19 cellular contexts compared by ENCODE assay signal in genomic region chr4:148300877-148301276, GRCh38.
"Had no signal": no experiment of that assay in that cellular context is flagged by ENCODE, and none has a peak within 500 bp of the region (broad histone marks: within the 10 kb centered on the region; RNA-seq: fewer than 3 reads in every experiment).

No MANE protein-coding gene starts in this region.

- H3K4me1 ChIP-seq: sigmoid colon, spleen, upper lobe of right lung had no signal

- H3K27me3 ChIP-seq: heart left ventricle, ovary, sigmoid colon, spleen, upper lobe of right lung had no signal

- H3K27ac ChIP-seq: coronary artery, heart left ventricle, ovary, sigmoid colon, spleen, thoracic aorta, upper lobe of right lung had no signal

- H3K4me3 ChIP-seq: coronary artery, heart left ventricle, lung, ovary, sigmoid colon, spleen, thoracic aorta, upper lobe of right lung had no signal

- H3K27me3 Mint-ChIP-seq: activated naive CD8-positive, alpha-beta T cell treated with anti-CD3 and anti-CD28 coated beads, Interleukin-2, amount 10 ng/mL, durations not matched to agents 7 days and 5 days; central memory CD8-positive, alpha-beta T cell had no signal

- H3K36me3 ChIP-seq: heart left ventricle, ovary, sigmoid colon, spleen, thoracic aorta, upper lobe of right lung had no signal

- H3K4me1 Mint-ChIP-seq: activated naive CD8-positive, alpha-beta T cell treated with anti-CD3 and anti-CD28 coated beads, Interleukin-2, amount 10 ng/mL, durations not matched to agents 7 days and 5 days had no signal

- H3K27ac Mint-ChIP-seq: activated naive CD8-positive, alpha-beta T cell treated with anti-CD3 and anti-CD28 coated beads, Interleukin-2, amount 10 ng/mL, durations not matched to agents 7 days and 5 days; activated T-helper 1 cell treated with anti-CD3 and anti-CD28 coated beads, Interleukin-12 subunit alpha, Interleukin-12 subunit beta, Interleukin-2, Interleukin-4 antibody, amounts not matched to agents 30 ng/mL and 10 ng/mL and 1 ng/mL, durations not matched to agents 14 hours and 24 hours and 36 hours; brain had no signal

- H3K4me3 Mint-ChIP-seq: activated naive CD8-positive, alpha-beta T cell treated with anti-CD3 and anti-CD28 coated beads, Interleukin-2, amount 10 ng/mL, durations not matched to agents 7 days and 5 days; activated T-helper 1 cell treated with anti-CD3 and anti-CD28 coated beads, Interleukin-12 subunit alpha, Interleukin-12 subunit beta, Interleukin-2, Interleukin-4 antibody, amounts not matched to agents 30 ng/mL and 10 ng/mL and 1 ng/mL, durations not matched to agents 14 hours and 24 hours and 36 hours; brain; central memory CD8-positive, alpha-beta T cell had no signal

- DNase-seq: activated CD4-positive, CD25-positive, alpha-beta regulatory T cell treated with anti-CD3 and anti-CD28 coated beads, Interleukin-2, amount 50 U/mL, for 72 hours; activated naive CD4-positive, alpha-beta T cell; activated naive CD8-positive, alpha-beta T cell treated with anti-CD3 and anti-CD28 coated beads, Interleukin-2, amount 10 ng/mL, durations not matched to agents 7 days and 5 days; effector CD8-positive, alpha-beta T cell; foreskin melanocyte; heart left ventricle; left colon; midbrain; ovary; sigmoid colon; spleen; stimulated activated CD4-positive, alpha-beta T cell treated with anti-CD3 and anti-CD28 coated beads, Interleukin-1b, Interleukin-23, amount 100 ng/mL, for 48 hours; upper lobe of right lung had no signal

- H3K9me3 ChIP-seq: ovary, sigmoid colon, thoracic aorta, upper lobe of right lung had no signal

- H3K9me3 Mint-ChIP-seq: central memory CD8-positive, alpha-beta T cell had no signal
